In genomic region chr22:22748297-22748743, GRCh38 we compare ENCODE assay signal across 8 cellular contexts.
DNase-seq lines count a peak whose midpoint lies in the region; ATAC-seq and TF ChIP-seq lines count a peak whose summit lies in the region.

No MANE protein-coding gene starts in this region.

- POLR2A ChIA-PET in activated CD8-positive, alpha-beta T cell treated with anti-CD3 and anti-CD28 coated beads, Interleukin-2, amount 10 ng/mL, durations not matched to agents 7 days and 5 days (lab: Charles Lee) = no interaction called here

- H3K9me3 Mint-ChIP-seq in activated CD8-positive, alpha-beta T cell treated with anti-CD3 and anti-CD28 coated beads, Interleukin-2, amount 10 ng/mL, durations not matched to agents 7 days and 5 days (ENCODE audit: insufficient read depth) = no peaks in the 10 kb centered on the region

- CTCF ChIA-PET in activated CD8-positive, alpha-beta T cell treated with anti-CD3 and anti-CD28 coated beads, Interleukin-2, amount 10 ng/mL, durations not matched to agents 7 days and 5 days (lab: Charles Lee) = interaction anchor here (0.6 to 1.7 kb wide), 3 partner anchors 20 to 28 kb away, joined by 3 to 6 read pairs (median 4); no protein-coding TSS in a partner anchor

- no peaks in the 10 kb centered on the region for H3K36me3 Mint-ChIP-seq in activated CD8-positive, alpha-beta T cell treated with anti-CD3 and anti-CD28 coated beads, Interleukin-2, amount 10 ng/mL, durations not matched to agents 7 days and 5 days (ENCODE audit: low read depth)

- H3K27ac Mint-ChIP-seq in activated CD8-positive, alpha-beta T cell treated with anti-CD3 and anti-CD28 coated beads, Interleukin-2, amount 10 ng/mL, durations not matched to agents 7 days and 5 days = no peak overlapping the region

- no peak overlapping the region for H3K4me3 Mint-ChIP-seq in activated CD8-positive, alpha-beta T cell treated with anti-CD3 and anti-CD28 coated beads, Interleukin-2, amount 10 ng/mL, durations not matched to agents 7 days and 5 days

- no peak overlapping the region for H3K4me3 ChIP-seq in fibroblast of villous mesenchyme (ENCODE audit: low read depth, low read length)

- H3K4me1 Mint-ChIP-seq in activated CD8-positive, alpha-beta T cell treated with anti-CD3 and anti-CD28 coated beads, Interleukin-2, amount 10 ng/mL, durations not matched to agents 7 days and 5 days (ENCODE audit: low read depth) = peaks cover 3% of the 10 kb centered on the region

- H3K27me3 Mint-ChIP-seq in activated CD8-positive, alpha-beta T cell treated with anti-CD3 and anti-CD28 coated beads, Interleukin-2, amount 10 ng/mL, durations not matched to agents 7 days and 5 days (ENCODE audit: low read depth) = peaks cover 16% of the 10 kb centered on the region

- no peak for DNase-seq in activated CD4-positive, CD25-positive, alpha-beta regulatory T cell (lab: John Stamatoyannopoulos, UW)
- DNase-seq in M059J (ENCODE audit: low read depth) (peak; percentile 18), fibroblast of villous mesenchyme (ENCODE audit: low read depth) (peak; percentile 56), omental fat pad (ENCODE audit: low spot score) (no peak), cerebellum (ENCODE audit: low spot score) (no peak)
- peak; percentile 63 for DNase-seq in activated CD8-positive, alpha-beta T cell treated with anti-CD3 and anti-CD28 coated beads, Interleukin-2, amount 10 ng/mL, durations not matched to agents 7 days and 5 days

- TF ChIP-seq CTCF in fibroblast of villous mesenchyme (IDR thresholded peaks at IDR 0.05; ENCODE audit: insufficient read depth, low read depth, low read length) (peak; percentile 78), omental fat pad (IDR thresholded peaks at IDR 0.05) (no peak)

- ATAC-seq in activated CD4-positive, CD25-positive, alpha-beta regulatory T cell treated with anti-CD3 and anti-CD28 coated beads, Interleukin-2, amount 50 U/mL, for 24 hours = peak; percentile 53 to 58
- peak; percentile 73 for ATAC-seq in activated CD8-positive, alpha-beta T cell treated with anti-CD3 and anti-CD28 coated beads, Interleukin-2, amount 10 ng/mL, durations not matched to agents 7 days and 5 days
- ATAC-seq in omental fat pad (ENCODE audit: low FRiP score) (peak; percentile 52), GM19452 (IDR thresholded peaks at IDR 0.05; ENCODE audit: unreplicated experiment) (no peak)

Comparison
In these comparisons a context has a peak if more than half of its experiments do, and no peak if none do; other contexts are left out.
1. DNase-seq: peak in M059J (single experiment), activated CD8-positive, alpha-beta T cell treated with anti-CD3 and anti-CD28 coated beads, Interleukin-2, amount 10 ng/mL, durations not matched to agents 7 days and 5 days (single experiment) and fibroblast of villous mesenchyme (single experiment); none in activated CD4-positive, CD25-positive, alpha-beta regulatory T cell (0 of 4), omental fat pad (single experiment) and cerebellum (single experiment).